20 cellular contexts compared by ENCODE assay signal in the genomic region with DNA sequence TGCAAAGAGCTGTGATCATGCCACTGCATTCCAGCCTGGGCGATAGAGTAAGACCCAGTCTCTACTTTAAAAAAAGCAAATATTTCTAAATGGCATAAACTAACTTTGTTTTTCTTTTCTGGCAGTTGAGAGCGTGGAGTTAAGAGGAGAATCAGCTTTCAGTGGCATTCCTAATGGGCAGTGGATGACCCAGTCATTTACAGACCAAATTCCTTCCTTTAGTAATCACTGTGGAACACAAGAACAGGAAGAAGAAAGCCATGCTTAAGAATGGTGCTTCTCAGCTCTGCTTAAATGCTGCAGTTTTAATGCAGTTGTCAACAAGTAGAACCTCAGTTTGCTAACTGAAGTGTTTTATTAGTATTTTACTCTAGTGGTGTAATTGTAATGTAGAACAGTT. TPM values are rescaled to one million over a fixed set of nuclear protein-coding genes. Genes with fewer than 3 reads are reported as not detected.
DNase-seq lines count a peak whose midpoint lies in the region; ATAC-seq, FAIRE-seq and TF ChIP-seq lines count a peak whose summit lies in the region.
"Had no signal": no experiment of that assay in that cellular context is flagged by ENCODE, and none has a peak within 500 bp of the region (broad histone marks: within the 10 kb centered on the region; RNA-seq: fewer than 3 reads in every experiment).

No MANE protein-coding gene starts in this region.

- no peak for TF ChIP-seq CTCF in A549 (IDR thresholded peaks at IDR 0.05)

- peak; percentile 98 for FAIRE-seq in A549 (lab: Jason Lieb, UNC)
- FAIRE-seq in GM12891 (lab: Jason Lieb, UNC), result peak; percentile 63

- H3K9me3 ChIP-seq in A549 (no peaks in the 10 kb centered on the region), iPS DF 6.9 (ENCODE audit: control insufficient read depth, insufficient read depth, low read length) (no peaks in the 10 kb centered on the region)
- H3K9me3 ChIP-seq: uterus had no signal

- CTCF ChIA-PET in A549 (lab: Yijun Ruan, JAX), result interaction anchor here (0.6 to 1.1 kb wide), 2 partner anchors 10 to 36 kb away, joined by 3 to 5 read pairs; no protein-coding TSS in a partner anchor

- no peak for TF ChIP-seq RAD21 in A549 (conservative IDR thresholded peaks at IDR 0.05 in 1 of 2, IDR thresholded peaks at IDR 0.05 in 1 of 2)

- TF ChIP-seq EP300 in A549 (IDR thresholded peaks at IDR 0.05), result no peak

- no peak for DNase-seq in A549 (ENCODE audit: low read depth in 1 of 2, low spot score in 1 of 2)
- no peak for DNase-seq in GM12891 (ENCODE audit: insufficient read length, low spot score)
- DNase-seq in amniotic epithelial cell (ENCODE audit: low read depth), result peak; percentile 42
- DNase-seq in iPS DF 6.9 (ENCODE audit: low read depth, low spot score), result peak; percentile 16
- no peak for DNase-seq in stimulated activated CD4-positive, alpha-beta T cell treated with anti-CD3 and anti-CD28 coated beads, Interleukin-4, amount 100 ng/mL, for 4 hours
- DNase-seq in NCI-H82 (lab: John Stamatoyannopoulos, UW), result no peak
- no peak for DNase-seq in epidermal melanocyte (ENCODE audit: insufficient read length, low spot score)
- DNase-seq: activated effector memory CD4-positive, alpha-beta T cell treated with Interleukin-2 at 50 U/mL for 16 hours; aorta; GOT3; left cardiac atrium; NCI-H1105 treated with DMSO at 0.1 percent for 48 hours; NCI-H2227 treated with DMSO at 0.1 percent for 48 hours; T-helper 17 cell; uterus had no signal

- TF ChIP-seq POLR2A in A549 (IDR thresholded peaks at IDR 0.05; ENCODE audit: low read length), result no peak
- no peak for TF ChIP-seq POLR2A in GM12891 (IDR thresholded peaks at IDR 0.05; ENCODE audit: low read depth, low read length)

- no peaks in the 10 kb centered on the region for H3K27me3 ChIP-seq in iPS DF 6.9 (ENCODE audit: control insufficient read depth, insufficient read depth, low read length)
- H3K27me3 ChIP-seq: uterus had no signal

- H3K4me3 ChIP-seq in A549 (no peak overlapping the region), iPS DF 6.9 (ENCODE audit: low read length) (no peak overlapping the region)
- H3K4me3 ChIP-seq: uterus had no signal

- no peak overlapping the region for H3K27ac ChIP-seq in A549
- H3K27ac ChIP-seq in iPS DF 6.9 (ENCODE audit: low read length), result no peak overlapping the region
- H3K27ac ChIP-seq: KMS-11, parathyroid adenoma, uterus had no signal

- ATAC-seq in A549 (peak in 1 of 2 experiments; percentile 40; a peak in 2 of 6 replicates), HG03095 (IDR thresholded peaks at IDR 0.05; ENCODE audit: unreplicated experiment) (no peak)
- ATAC-seq: activated CD4-positive, CD25-positive, alpha-beta regulatory T cell treated with anti-CD3 and anti-CD28 coated beads, Interleukin-2, amount 50 U/mL, for 24 hours; left cardiac atrium; Right ventricle myocardium inferior; T-helper 17 cell had no signal

- H3K4me2 ChIP-seq in A549, result no peak overlapping the region
- H3K4me2 ChIP-seq: KMS-11 had no signal

- WGBS in A549 (ENCODE audit: missing lambda C conversion rate), result 90% methylated on average over 2 of the region's 2 CpGs
- no CpG with 5 or more reads among the region's 2 CpGs for WGBS in iPS DF 6.9 (ENCODE audit: insufficient coverage, insufficient read length)

- H3K4me1 ChIP-seq in A549 (no peaks in the 10 kb centered on the region), iPS DF 6.9 (ENCODE audit: control insufficient read depth, insufficient read depth, low read length) (no peaks in the 10 kb centered on the region)
- H3K4me1 ChIP-seq: parathyroid adenoma, uterus had no signal

- H3K36me3 ChIP-seq in iPS DF 6.9 (ENCODE audit: control insufficient read depth, insufficient read depth, low read length), result no peaks in the 10 kb centered on the region; the same call in 1 of the 2 replicates
- H3K36me3 ChIP-seq: uterus had no signal

- POLR2A ChIA-PET in A549 (lab: Yijun Ruan, JAX), result no interaction called here

TF ChIP-seq in A549, 52 proteins besides CTCF, POLR2A, EP300 and RAD21 (continues in another document):
- no peak for TF ChIP-seq NR3C1 (IDR thresholded peaks at IDR 0.05)
- TF ChIP-seq KDM5A (IDR thresholded peaks at IDR 0.05), result no peak
- TF ChIP-seq MAFK (IDR thresholded peaks at IDR 0.05; ENCODE audit: partially characterized antibody), result no peak
- TF ChIP-seq EHF (CRISPR knock-in tag; IDR thresholded peaks at IDR 0.05), result no peak
- no peak for TF ChIP-seq HMGXB4 (CRISPR knock-in tag; IDR thresholded peaks at IDR 0.05; ENCODE audit: borderline replicate concordance)
- no peak for TF ChIP-seq ZFP36 (IDR thresholded peaks at IDR 0.05; ENCODE audit: borderline replicate concordance, partially characterized antibody)
- TF ChIP-seq, protein P1, sequence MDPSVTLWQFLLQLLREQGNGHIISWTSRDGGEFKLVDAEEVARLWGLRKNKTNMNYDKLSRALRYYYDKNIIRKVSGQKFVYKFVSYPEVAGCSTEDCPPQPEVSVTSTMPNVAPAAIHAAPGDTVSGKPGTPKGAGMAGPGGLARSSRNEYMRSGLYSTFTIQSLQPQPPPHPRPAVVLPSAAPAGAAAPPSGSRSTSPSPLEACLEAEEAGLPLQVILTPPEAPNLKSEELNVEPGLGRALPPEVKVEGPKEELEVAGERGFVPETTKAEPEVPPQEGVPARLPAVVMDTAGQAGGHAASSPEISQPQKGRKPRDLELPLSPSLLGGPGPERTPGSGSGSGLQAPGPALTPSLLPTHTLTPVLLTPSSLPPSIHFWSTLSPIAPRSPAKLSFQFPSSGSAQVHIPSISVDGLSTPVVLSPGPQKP (IDR thresholded peaks at IDR 0.05; ENCODE audit: low read depth, low read length), result no peak

TF ChIP-seq in GM12891, 5 proteins besides CTCF, POLR2A, EP300 and RAD21:
- TF ChIP-seq SPI1 (IDR thresholded peaks at IDR 0.05; ENCODE audit: low read depth, low read length) (no peak), POU2F2 (IDR thresholded peaks at IDR 0.05; ENCODE audit: low read depth, low read length) (no peak), PAX5 (IDR thresholded peaks at IDR 0.05; ENCODE audit: insufficient read depth, low read length, severe bottlenecking) (no peak), TAF1 (IDR thresholded peaks at IDR 0.05; ENCODE audit: low read depth, low read length) (no peak), POLR2AphosphoS5 (IDR thresholded peaks at IDR 0.05; ENCODE audit: low read depth, low read length) (no peak)

RNA-seq across cellular contexts. Expression of gene TDG, which starts 21.2 kb away (rescaled TPM):
- polyA plus RNA-seq in A549 (2011; rRNA removed) (48.2 and 65.4 TPM in 2 replicates), A549 (2017; fragmentation: RNase III; extraction: RNeasy Plus Mini Kit Qiagen cat#74134 plus additional on column Dnase treatment) (28.7 to 30.8 TPM (median 30.5 TPM) in 3 replicates)
- polyA plus RNA-seq in A549 (2012; cell fraction: cytosol; rRNA removed), result 15.6 and 17.2 TPM in 2 replicates
- 8.5 and 13.1 TPM in 2 replicates for polyA plus RNA-seq in A549 (2012; cell fraction: nucleus; rRNA removed)
- 12.6 and 13.5 TPM in 2 replicates for polyA minus RNA-seq in A549 (2011; rRNA and poly(A)+ RNA removed)
- 20.0 TPM for polyA plus RNA-seq in GM12891 (2012; ENCODE audit: low read depth, missing spikeins)

RNA-seq across cellular contexts. Expression of gene HSP90B1, which starts 56.6 kb away (rescaled TPM):
- 694 and 915 TPM in 2 replicates for polyA plus RNA-seq in A549 (2011; rRNA removed)
- 190 and 248 TPM in 2 replicates for polyA plus RNA-seq in A549 (2012; cell fraction: cytosol; rRNA removed)
- 169 and 264 TPM in 2 replicates for polyA plus RNA-seq in A549 (2012; cell fraction: nucleus; rRNA removed)
- polyA plus RNA-seq in A549 (2017; fragmentation: RNase III; extraction: RNeasy Plus Mini Kit Qiagen cat#74134 plus additional on column Dnase treatment), result 619 to 636 TPM (median 624 TPM) in 3 replicates
- 128 and 141 TPM in 2 replicates for polyA minus RNA-seq in A549 (2011; rRNA and poly(A)+ RNA removed)
- polyA plus RNA-seq in GM12891 (2012; ENCODE audit: low read depth, missing spikeins), result 375 TPM

Comparison
In these comparisons a context has a peak if more than half of its experiments do, and no peak if none do; other contexts are left out.
1. DNase-seq: peak in amniotic epithelial cell (single experiment) and iPS DF 6.9 (single experiment); none in A549 (0 of 2), GM12891 (single experiment), stimulated activated CD4-positive, alpha-beta T cell treated with anti-CD3 and anti-CD28 coated beads, Interleukin-4, amount 100 ng/mL, for 4 hours (0 of 2), NCI-H82 (single experiment) and epidermal melanocyte (single experiment).